23 cellular contexts compared by ENCODE assay signal in the genomic region with DNA sequence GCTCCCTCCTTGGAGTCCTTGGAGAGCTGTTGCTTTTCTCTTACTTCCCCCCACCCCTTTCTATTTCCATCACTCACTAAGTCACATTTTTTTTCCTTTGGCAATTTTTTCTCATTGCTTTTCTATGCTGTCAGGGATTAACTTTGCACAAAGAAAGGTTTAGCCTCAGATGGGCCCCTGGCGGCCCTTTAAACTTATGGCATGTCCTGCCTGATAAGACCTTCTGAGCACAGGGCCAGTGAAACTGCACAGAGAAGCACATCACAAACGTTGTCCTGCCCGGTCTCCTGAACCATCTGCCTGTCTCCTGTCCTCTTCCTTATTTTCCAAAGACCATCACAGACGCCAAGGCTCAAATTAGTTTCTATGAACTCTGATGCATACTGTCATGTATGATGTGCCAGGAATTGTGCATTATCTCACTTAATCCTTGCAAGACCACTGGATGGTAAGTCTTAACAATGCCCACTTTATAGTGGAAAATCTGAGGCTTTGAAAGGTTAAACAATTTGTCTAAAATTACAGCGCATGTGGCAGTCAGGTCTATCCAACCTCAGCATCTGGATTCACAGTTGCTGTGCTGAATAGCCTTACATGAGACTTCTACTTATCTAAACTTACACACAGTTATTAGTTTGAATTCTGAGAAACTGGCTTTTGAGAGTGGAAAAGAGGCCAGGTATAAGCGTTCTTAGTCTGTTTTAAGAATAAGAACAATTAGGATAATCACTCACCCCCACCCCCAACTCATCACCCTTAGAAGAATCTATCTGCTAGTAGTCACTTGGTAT.
DNase-seq lines count a peak whose midpoint lies in the region; ATAC-seq, FAIRE-seq and TF ChIP-seq lines count a peak whose summit lies in the region.
"Had no signal": no experiment of that assay in that cellular context is flagged by ENCODE, and none has a peak within 500 bp of the region (broad histone marks: within the 10 kb centered on the region; RNA-seq: fewer than 3 reads in every experiment).

No MANE protein-coding gene starts in this region.

- CTCF ChIA-PET in CD4-positive, alpha-beta T cell (lab: Charles Lee) = no interaction called here

- H3K4me3 Mint-ChIP-seq in T-helper 17 cell = no peak overlapping the region
- H3K4me3 Mint-ChIP-seq in CD4-positive, alpha-beta T cell = no peak overlapping the region

- 71 to 77% (median 74%) methylated on average over 6 of the region's 6 CpGs for WGBS in heart left ventricle, 4 donors

- FAIRE-seq in kidney (lab: Jason Lieb, UNC) = no peak

- no peak overlapping the region for H3K9ac ChIP-seq in kidney (ENCODE audit: low read length in 2 of 2)
- H3K9ac ChIP-seq: GM23248, KMS-11 had no signal

- H3K4me3 ChIP-seq in cardiac muscle cell (no peak overlapping the region), heart left ventricle (no peak overlapping the region), ascending aorta (no peak overlapping the region), thoracic aorta (no peak overlapping the region), kidney (ENCODE audit: low read length in 2 of 2) (no peak overlapping the region)
- H3K4me3 ChIP-seq: GM23248, SK-N-MC had no signal

- ATAC-seq in heart left ventricle = no peak
- no peak for ATAC-seq in foreskin keratinocyte
- ATAC-seq in thoracic aorta (ENCODE audit: insufficient number of reproducible peaks, low FRiP score, low read depth) = no peak
- ATAC-seq in T-helper 17 cell = no peak
- no peak for ATAC-seq in CD4-positive, alpha-beta T cell (ENCODE audit: poor library complexity)
- ATAC-seq: Panc1 had no signal

- POLR2A ChIA-PET in CD4-positive, alpha-beta T cell (lab: Charles Lee) = no interaction called here

- no peaks in the 10 kb centered on the region for H3K4me1 ChIP-seq in cardiac muscle cell (ENCODE audit: low read depth)
- peaks cover 0 to 22% (median 10%) of the 10 kb centered on the region in 12 donors for H3K4me1 ChIP-seq in heart left ventricle
- H3K4me1 ChIP-seq in ascending aorta = peaks cover 7 to 23% of the 10 kb centered on the region in 2 donors
- H3K4me1 ChIP-seq in foreskin keratinocyte = peaks cover 19% of the 10 kb centered on the region
- H3K4me1 ChIP-seq in thoracic aorta (ENCODE audit: control insufficient read depth in 1 of 2, low read depth in 2 of 2) = peaks cover 23 to 46% of the 10 kb centered on the region in 2 donors
- no peaks in the 10 kb centered on the region for H3K4me1 ChIP-seq in kidney (ENCODE audit: control insufficient read depth in 1 of 2, insufficient read depth in 1 of 2, low read depth in 1 of 2, low read length in 2 of 2)

- TF ChIP-seq POLR2A in heart left ventricle (IDR thresholded peaks at IDR 0.05) = no peak

- H3K36me3 ChIP-seq in cardiac muscle cell (no peaks in the 10 kb centered on the region), heart left ventricle (no peaks in the 10 kb centered on the region), ascending aorta (no peaks in the 10 kb centered on the region), thoracic aorta (no peaks in the 10 kb centered on the region), kidney (ENCODE audit: control insufficient read depth in 1 of 2, insufficient read depth in 2 of 2, low read length in 2 of 2) (no peaks in the 10 kb centered on the region)

- H3K36me3 Mint-ChIP-seq in T-helper 17 cell (ENCODE audit: low read depth) = peaks cover 2% of the 10 kb centered on the region
- no peaks in the 10 kb centered on the region for H3K36me3 Mint-ChIP-seq in CD4-positive, alpha-beta T cell (ENCODE audit: low read depth)

- DNase-seq in cardiac muscle cell (ENCODE audit: low read depth in 1 of 2, low spot score in 1 of 2) (peak in 1 of 2 donors; percentile 39), heart left ventricle (no peak), ascending aorta (ENCODE audit: low spot score in 2 of 2) (no peak), foreskin keratinocyte (no peak), thoracic aorta (ENCODE audit: low spot score) (no peak), T-helper 17 cell (no peak), kidney (no peak)
- no peak for DNase-seq in CD4-positive, alpha-beta T cell
- DNase-seq: 8988T, DMS53, H7, MM.1S, NCI-H1417, NCI-H1694, NCI-H2029 treated with DMSO at 0.1 percent for 48 hours, NCI-H2227 treated with DMSO at 0.1 percent for 48 hours, NCI-H526 treated with DMSO at 0.1 percent for 48 hours, SIG-M5 had no signal

- H3K9me3 Mint-ChIP-seq in CD4-positive, alpha-beta T cell = no peaks in the 10 kb centered on the region

- intact Hi-C loops in heart left ventricle (cut with DNase I) (loop anchor here in 4 of 10 donors (5.0 to 10.0 kb wide), 4 partner anchors 574 to 984 kb away; no protein-coding TSS in a partner anchor), ascending aorta (cut with DNase I) (loop anchor here (5.0 kb wide), 1 partner anchor 131 kb away; no protein-coding TSS in a partner anchor), kidney (cut with DNase I) (no loop called here)
- intact Hi-C loops in CD4-positive, alpha-beta T cell (cut with DNase I, micrococcal nuclease) = no loop called here

- peaks cover 15% of the 10 kb centered on the region for H3K27me3 Mint-ChIP-seq in T-helper 17 cell
- H3K27me3 Mint-ChIP-seq in CD4-positive, alpha-beta T cell = peaks cover 5% of the 10 kb centered on the region

- TF ChIP-seq CTCF in cardiac muscle cell (IDR thresholded peaks at IDR 0.05; ENCODE audit: low read depth, low read length) (peak; percentile 15), heart left ventricle (IDR thresholded peaks at IDR 0.05) (no peak), ascending aorta (IDR thresholded peaks at IDR 0.05) (no peak), foreskin keratinocyte (conservative IDR thresholded peaks at IDR 0.05) (no peak), thoracic aorta (IDR thresholded peaks at IDR 0.05) (no peak), kidney (IDR thresholded peaks at IDR 0.05; ENCODE audit: borderline replicate concordance, extremely low read depth, insufficient read depth) (no peak)
- no peak for TF ChIP-seq CTCF in CD4-positive, alpha-beta T cell (IDR thresholded peaks at IDR 0.05)

- H3K27ac Mint-ChIP-seq in T-helper 17 cell = no peak overlapping the region
- no peak overlapping the region for H3K27ac Mint-ChIP-seq in CD4-positive, alpha-beta T cell

- H3K4me1 Mint-ChIP-seq in T-helper 17 cell = no peaks in the 10 kb centered on the region
- no peaks in the 10 kb centered on the region for H3K4me1 Mint-ChIP-seq in CD4-positive, alpha-beta T cell (ENCODE audit: low read depth)

- no peaks in the 10 kb centered on the region for H3K27me3 ChIP-seq in cardiac muscle cell
- H3K27me3 ChIP-seq in heart left ventricle = no peaks in the 10 kb centered on the region
- no peaks in the 10 kb centered on the region for H3K27me3 ChIP-seq in ascending aorta
- H3K27me3 ChIP-seq in foreskin keratinocyte = no peaks in the 10 kb centered on the region
- H3K27me3 ChIP-seq in thoracic aorta (replicated peaks; ENCODE audit: insufficient read depth) = no peaks in the 10 kb centered on the region
- H3K27me3 ChIP-seq in CD4-positive, alpha-beta T cell (ENCODE audit: control insufficient read depth, insufficient read depth, low read length) = no peaks in the 10 kb centered on the region

- no peak overlapping the region for H3K27ac ChIP-seq in cardiac muscle cell
- no peak overlapping the region for H3K27ac ChIP-seq in heart left ventricle
- H3K27ac ChIP-seq in ascending aorta = peak overlapping the region; percentile 65 to 76
- peak overlapping the region; percentile 79 for H3K27ac ChIP-seq in foreskin keratinocyte
- H3K27ac ChIP-seq in thoracic aorta = peak overlapping the region; percentile 13 to 68
- no peak overlapping the region for H3K27ac ChIP-seq in kidney (ENCODE audit: low read depth in 2 of 2, low read length in 2 of 2)
- no peak overlapping the region for H3K27ac ChIP-seq in CD4-positive, alpha-beta T cell (ENCODE audit: low read depth, low read length)
- H3K27ac ChIP-seq: GM23248, KMS-11, RWPE1, SK-N-MC had no signal

- H3K9me3 ChIP-seq in cardiac muscle cell (ENCODE audit: low read depth) (no peaks in the 10 kb centered on the region), heart left ventricle (no peaks in the 10 kb centered on the region), ascending aorta (no peaks in the 10 kb centered on the region), thoracic aorta (no peaks in the 10 kb centered on the region), T-helper 17 cell (ENCODE audit: control insufficient read depth, low read length, poor library complexity, severe bottlenecking) (no peaks in the 10 kb centered on the region), kidney (ENCODE audit: control insufficient read depth in 1 of 2, low read length in 2 of 2) (no peaks in the 10 kb centered on the region)
- H3K9me3 ChIP-seq in CD4-positive, alpha-beta T cell (ENCODE audit: control insufficient read depth, low read length) = no peaks in the 10 kb centered on the region

Comparison
In these comparisons a context has a peak if more than half of its experiments do, and no peak if none do; other contexts are left out.
1. H3K27ac ChIP-seq: peak in ascending aorta (2 of 2), foreskin keratinocyte (single experiment) and thoracic aorta (2 of 2); none in cardiac muscle cell (single experiment), heart left ventricle (0 of 12), kidney (0 of 2) and CD4-positive, alpha-beta T cell (single experiment).